8 cellular contexts compared by ENCODE assay signal in genomic region chr15:30755036-30755687, GRCh38.
DNase-seq lines count a peak whose midpoint lies in the region; ATAC-seq, FAIRE-seq and TF ChIP-seq lines count a peak whose summit lies in the region.
"Not testable (repeated sequence)": the region's sequence is repeated elsewhere in the genome, so short reads cannot be mapped to it uniquely, and the experiment has no call there.

No MANE protein-coding gene starts in this region.

- not testable (repeated sequence) for H3K9me3 ChIP-seq in OCI-LY3 (ENCODE audit: insufficient read depth, low read length); hepatocyte (ENCODE audit: low read depth); sigmoid colon

- intact Hi-C loops in sigmoid colon (cut with DNase I) = not testable (repeated sequence)

- WGBS in hepatocyte (ENCODE audit: low lambda C conversion rate, missing lambda C conversion rate) = 14% methylated on average over 4 of the region's 7 CpGs
- WGBS in sigmoid colon, 2 donors = 0 to 10% methylated on average over 3 of the region's 7 CpGs

- not testable (repeated sequence) for H3K27ac ChIP-seq in GM23338 (ENCODE audit: low read depth); OCI-LY3 (ENCODE audit: low read length); hepatocyte; sigmoid colon

- not testable (repeated sequence) for H3K4me3 ChIP-seq in GM12864 (ENCODE audit: low read depth, low read length); GM23338; OCI-LY3 (ENCODE audit: low read length); bronchial epithelial cell (ENCODE audit: low read depth, low read length); hepatocyte; sigmoid colon

- H3K79me2 ChIP-seq in GM23338 (replicated peaks; ENCODE audit: insufficient read depth); OCI-LY3 (ENCODE audit: low read length); hepatocyte: not testable (repeated sequence)

- H3K4me1 ChIP-seq in GM23338 (ENCODE audit: insufficient read depth); OCI-LY3 (ENCODE audit: low read length); hepatocyte (ENCODE audit: insufficient read depth); sigmoid colon: not testable (repeated sequence)

- not testable (repeated sequence) for H3K27me3 Mint-ChIP-seq in GM23338 (ENCODE audit: insufficient read depth, low read depth, poor library complexity); activated CD8-positive, alpha-beta memory T cell treated with anti-CD3 and anti-CD28 coated beads, Interleukin-2, amount 10 ng/mL, durations not matched to agents 7 days and 5 days

- H2AFZ ChIP-seq in GM23338; OCI-LY3 (ENCODE audit: low read depth, low read length); hepatocyte: not testable (repeated sequence)

- not testable (repeated sequence) for H3K9me3 Mint-ChIP-seq in GM23338; activated CD8-positive, alpha-beta memory T cell treated with anti-CD3 and anti-CD28 coated beads, Interleukin-2, amount 10 ng/mL, durations not matched to agents 7 days and 5 days (ENCODE audit: low read depth); stimulated activated effector memory CD8-positive, alpha-beta T cell treated with anti-CD3 and anti-CD28 coated beads, Interleukin-12 subunit alpha, Interleukin-12 subunit beta, amount 100 ng/mL, for 72 hours

- CTCF ChIA-PET in activated CD8-positive, alpha-beta memory T cell treated with anti-CD3 and anti-CD28 coated beads, Interleukin-2, amount 10 ng/mL, durations not matched to agents 7 days and 5 days (lab: Charles Lee) = not testable (repeated sequence)

- peaks cover 11% of the 10 kb centered on the region for H3K36me3 Mint-ChIP-seq in GM23338 (ENCODE audit: low read depth)
- peaks cover 20% of the 10 kb centered on the region for H3K36me3 Mint-ChIP-seq in activated CD8-positive, alpha-beta memory T cell treated with anti-CD3 and anti-CD28 coated beads, Interleukin-2, amount 10 ng/mL, durations not matched to agents 7 days and 5 days
- peaks cover 14% of the 10 kb centered on the region for H3K36me3 Mint-ChIP-seq in stimulated activated effector memory CD8-positive, alpha-beta T cell treated with anti-CD3 and anti-CD28 coated beads, Interleukin-12 subunit alpha, Interleukin-12 subunit beta, amount 100 ng/mL, for 72 hours

- H3K4me1 Mint-ChIP-seq in GM23338; activated CD8-positive, alpha-beta memory T cell treated with anti-CD3 and anti-CD28 coated beads, Interleukin-2, amount 10 ng/mL, durations not matched to agents 7 days and 5 days; stimulated activated effector memory CD8-positive, alpha-beta T cell treated with anti-CD3 and anti-CD28 coated beads, Interleukin-12 subunit alpha, Interleukin-12 subunit beta, amount 100 ng/mL, for 72 hours: not testable (repeated sequence)

- TF ChIP-seq CTCF in GM12864 (IDR thresholded peaks at IDR 0.05; ENCODE audit: low read depth, low read length, missing control alignments) (peak; percentile 44), GM23338 (conservative IDR thresholded peaks at IDR 0.05; ENCODE audit: low read depth in 2 of 2) (peak in 1 of 2 experiments; percentile 59; a peak in 2 of 4 replicates), OCI-LY3 (IDR thresholded peaks at IDR 0.05; ENCODE audit: low read depth, low read length) (peak; percentile 17; the same call in 1 of the 2 replicates), bronchial epithelial cell (IDR thresholded peaks at IDR 0.05; ENCODE audit: insufficient read depth, low read length, severe bottlenecking) (peak; percentile 18), hepatocyte (IDR thresholded peaks at IDR 0.05; ENCODE audit: poor library complexity) (peak; percentile 59)
- not testable (repeated sequence) for TF ChIP-seq CTCF in sigmoid colon (IDR thresholded peaks at IDR 0.05)

- H3K9me2 ChIP-seq in GM23338 (ENCODE audit: insufficient read depth); hepatocyte (replicated peaks; ENCODE audit: insufficient read depth): not testable (repeated sequence)

- not testable (repeated sequence) for H3K27ac Mint-ChIP-seq in GM23338; activated CD8-positive, alpha-beta memory T cell treated with anti-CD3 and anti-CD28 coated beads, Interleukin-2, amount 10 ng/mL, durations not matched to agents 7 days and 5 days; stimulated activated effector memory CD8-positive, alpha-beta T cell treated with anti-CD3 and anti-CD28 coated beads, Interleukin-12 subunit alpha, Interleukin-12 subunit beta, amount 100 ng/mL, for 72 hours

- not testable (repeated sequence) for H3K4me2 ChIP-seq in GM23338; OCI-LY3 (ENCODE audit: low read length); hepatocyte

- FAIRE-seq in bronchial epithelial cell (lab: Jason Lieb, UNC) = peak; percentile 64

- not testable (repeated sequence) for TF ChIP-seq EP300 in sigmoid colon (IDR thresholded peaks at IDR 0.05)

- not testable (repeated sequence) for H3K9ac ChIP-seq in OCI-LY3 (ENCODE audit: low read length)

- H3K27me3 ChIP-seq in GM23338 (ENCODE audit: insufficient read depth); OCI-LY3 (ENCODE audit: low read depth, low read length); bronchial epithelial cell (ENCODE audit: control insufficient read depth, insufficient read depth, low read length); hepatocyte; sigmoid colon: not testable (repeated sequence)

- not testable (repeated sequence) for H3F3A ChIP-seq in GM23338 (replicated peaks; ENCODE audit: low read depth)

- H4K20me1 ChIP-seq in GM23338 (replicated peaks; ENCODE audit: insufficient read depth); OCI-LY3 (ENCODE audit: insufficient read depth, low read length); hepatocyte (ENCODE audit: insufficient read depth, poor library complexity, severe bottlenecking): not testable (repeated sequence)

- peak; percentile 100 for ATAC-seq in GM23338
- peak; percentile 79 for ATAC-seq in activated CD8-positive, alpha-beta memory T cell treated with anti-CD3 and anti-CD28 coated beads, Interleukin-2, amount 10 ng/mL, durations not matched to agents 7 days and 5 days
- ATAC-seq in stimulated activated effector memory CD8-positive, alpha-beta T cell treated with anti-CD3 and anti-CD28 coated beads, Interleukin-12 subunit alpha, Interleukin-12 subunit beta, amount 100 ng/mL, for 72 hours = peak; percentile 71

- not testable (repeated sequence) for TF ChIP-seq POLR2A in sigmoid colon (IDR thresholded peaks at IDR 0.05)

- not testable (repeated sequence) for H3K36me3 ChIP-seq in GM23338 (ENCODE audit: insufficient read depth); OCI-LY3 (replicated peaks; ENCODE audit: low read depth, low read length); bronchial epithelial cell (ENCODE audit: control insufficient read depth, insufficient read depth, low read length); hepatocyte (replicated peaks; ENCODE audit: insufficient read depth, low read depth); sigmoid colon

- H3K4me3 Mint-ChIP-seq in GM23338; activated CD8-positive, alpha-beta memory T cell treated with anti-CD3 and anti-CD28 coated beads, Interleukin-2, amount 10 ng/mL, durations not matched to agents 7 days and 5 days; stimulated activated effector memory CD8-positive, alpha-beta T cell treated with anti-CD3 and anti-CD28 coated beads, Interleukin-12 subunit alpha, Interleukin-12 subunit beta, amount 100 ng/mL, for 72 hours: not testable (repeated sequence)

- not testable (repeated sequence) for DNase-seq in GM12864 (ENCODE audit: low read depth); GM23338 (ENCODE audit: low spot score); bronchial epithelial cell (ENCODE audit: low read depth); hepatocyte (ENCODE audit: low spot score)
- DNase-seq in activated CD8-positive, alpha-beta memory T cell treated with anti-CD3 and anti-CD28 coated beads, Interleukin-2, amount 10 ng/mL, durations not matched to agents 7 days and 5 days = peak; percentile 76
- peak; percentile 73 for DNase-seq in sigmoid colon
- peak; percentile 59 to 65 for DNase-seq in stimulated activated effector memory CD8-positive, alpha-beta T cell treated with anti-CD3 and anti-CD28 coated beads, Interleukin-12 subunit alpha, Interleukin-12 subunit beta, amount 100 ng/mL, for 72 hours (ENCODE audit: low spot score in 2 of 2)
